12 cellular contexts compared by ENCODE assay signal in genomic region chr6:11370191-11371018, GRCh38.
DNase-seq lines count a peak whose midpoint lies in the region; ATAC-seq, FAIRE-seq and TF ChIP-seq lines count a peak whose summit lies in the region.
"Had no signal": no experiment of that assay in that cellular context is flagged by ENCODE, and none has a peak within 500 bp of the region (broad histone marks: within the 10 kb centered on the region; RNA-seq: fewer than 3 reads in every experiment).

No MANE protein-coding gene starts in this region.

- POLR2A ChIA-PET in endothelial cell of umbilical vein (lab: Charles Lee), result interaction anchor here (1.1 kb wide), 1 partner anchor 16 kb away, joined by 4 read pairs; no protein-coding TSS in a partner anchor

- H3K4me3 Mint-ChIP-seq in nephron, result no peak overlapping the region

- H3K27ac ChIP-seq in endothelial cell of umbilical vein (ENCODE audit: insufficient read depth, low read depth, low read length), result peak overlapping the region; percentile 44
- no peak overlapping the region for H3K27ac ChIP-seq in tibial artery
- no peak overlapping the region for H3K27ac ChIP-seq in effector memory CD4-positive, alpha-beta T cell (ENCODE audit: insufficient read depth, low read length, poor library complexity, severe bottlenecking)
- H3K27ac ChIP-seq: parathyroid adenoma had no signal

- dilution Hi-C loops in endothelial cell of umbilical vein (cut with MboI; ENCODE audit: extremely low pct_ligation_motif_present, low sequenced_read_pairs), result no loop called here

- H3K9me1 ChIP-seq in endothelial cell of umbilical vein (replicated peaks; ENCODE audit: control insufficient read depth, extremely low read depth, insufficient read depth, low read length), result no peaks in the 10 kb centered on the region

- ATAC-seq in left cardiac atrium (peak; percentile 39 to 42), Right ventricle myocardium inferior (no peak)

- no peak for DNase-seq in left cardiac atrium
- DNase-seq in Right ventricle myocardium inferior (ENCODE audit: missing footprints), result no peak
- DNase-seq in endothelial cell of umbilical vein (ENCODE audit: low read depth, low spot score), result peak; percentile 92
- DNase-seq in activated CD8-positive, alpha-beta memory T cell treated with anti-CD3 and anti-CD28 coated beads, Interleukin-2, amount 50 U/mL, for 4 hours, result no peak
- DNase-seq in NCI-H748 treated with DMSO at 0.1 percent for 48 hours (lab: John Stamatoyannopoulos, UW), result no peak
- no peak for DNase-seq in tibial artery
- no peak for DNase-seq in effector memory CD4-positive, alpha-beta T cell
- DNase-seq: activated T-cell treated with anti-CD3 and anti-CD28 coated beads for 4 hours, NCI-H2227 treated with DMSO at 0.1 percent for 48 hours had no signal

- H4K20me1 ChIP-seq in endothelial cell of umbilical vein (replicated peaks; ENCODE audit: control insufficient read depth, extremely low read depth, insufficient read depth, low read length), result no peaks in the 10 kb centered on the region

- no peaks in the 10 kb centered on the region for H3K79me2 ChIP-seq in endothelial cell of umbilical vein (ENCODE audit: control insufficient read depth, insufficient read depth, low read length)
- H3K79me2 ChIP-seq: parathyroid adenoma had no signal

- H3K4me3 ChIP-seq in endothelial cell of umbilical vein (replicated peaks in 1 of 3; ENCODE audit: insufficient read depth in 1 of 3, low read depth in 1 of 3, low read length in 3 of 3), result no peak overlapping the region
- no peak overlapping the region for H3K4me3 ChIP-seq in tibial artery
- no peak overlapping the region for H3K4me3 ChIP-seq in effector memory CD4-positive, alpha-beta T cell (ENCODE audit: insufficient read depth, low read depth, low read length, poor library complexity, severe bottlenecking)

- peak overlapping the region; percentile 42 for H2AFZ ChIP-seq in endothelial cell of umbilical vein (ENCODE audit: low read depth, low read length)
- H2AFZ ChIP-seq: parathyroid adenoma had no signal

- no peaks in the 10 kb centered on the region for H3K27me3 ChIP-seq in endothelial cell of umbilical vein (ENCODE audit: control insufficient read depth in 2 of 2, insufficient read depth in 2 of 2, low read length in 2 of 2)
- H3K27me3 ChIP-seq in tibial artery, result no peaks in the 10 kb centered on the region
- no peaks in the 10 kb centered on the region for H3K27me3 ChIP-seq in effector memory CD4-positive, alpha-beta T cell (replicated peaks; ENCODE audit: control insufficient read depth, insufficient read depth, low read length, poor library complexity, severe bottlenecking)

- H3K9me3 ChIP-seq in endothelial cell of umbilical vein (replicated peaks; ENCODE audit: control insufficient read depth, insufficient read depth, low read length) (no peaks in the 10 kb centered on the region), tibial artery (no peaks in the 10 kb centered on the region)
- no peaks in the 10 kb centered on the region for H3K9me3 ChIP-seq in effector memory CD4-positive, alpha-beta T cell (ENCODE audit: control insufficient read depth, low read length)

- CTCF ChIA-PET in endothelial cell of umbilical vein (lab: Charles Lee), result interaction anchor here (0.9 to 1.3 kb wide), 2 partner anchors 8 to 16 kb away, joined by 3 read pairs; no protein-coding TSS in a partner anchor

- H3K27me3 Mint-ChIP-seq in nephron (ENCODE audit: low read depth), result no peaks in the 10 kb centered on the region

- peaks cover 11% of the 10 kb centered on the region for H3K9me3 Mint-ChIP-seq in nephron

- TF ChIP-seq CTCF in endothelial cell of umbilical vein (IDR thresholded peaks at IDR 0.05; ENCODE audit: extremely low read depth in 1 of 2, insufficient read depth in 1 of 2, low read depth in 1 of 2, low read length in 2 of 2) (no peak), nephron (IDR thresholded peaks at IDR 0.05; ENCODE audit: unreplicated experiment in 3 of 3) (no peak), tibial artery (IDR thresholded peaks at IDR 0.05) (no peak)

- no peaks in the 10 kb centered on the region for H3K36me3 Mint-ChIP-seq in nephron (ENCODE audit: low read depth)

- intact Hi-C loops in left cardiac atrium (cut with DNase I), result no loop called here
- intact Hi-C loops in Right ventricle myocardium inferior (cut with DNase I), result no loop called here
- intact Hi-C loops in endothelial cell of umbilical vein (cut with micrococcal nuclease), result loop anchor here (1.0 kb wide), 5 partner anchors 20 to 138 kb away; partner anchors contain the start of gene NEDD9
- intact Hi-C loops in tibial artery (cut with DNase I; ENCODE audit: low total_unique reads), result no loop called here

- H3K4me1 Mint-ChIP-seq in nephron, result peaks cover 27% of the 10 kb centered on the region

- peak; percentile 84 for FAIRE-seq in endothelial cell of umbilical vein (lab: Jason Lieb, UNC)
- FAIRE-seq: TTC549 had no signal

- no peak overlapping the region for H3K9ac ChIP-seq in endothelial cell of umbilical vein (replicated peaks; ENCODE audit: extremely low read depth, insufficient read depth, low read length)
- H3K9ac ChIP-seq: parathyroid adenoma had no signal

- H3K27ac Mint-ChIP-seq in nephron, result peak overlapping the region; percentile 68 to 78 (median 77)

- H3K36me3 ChIP-seq in endothelial cell of umbilical vein (ENCODE audit: control insufficient read depth in 2 of 2, extremely low read depth in 1 of 2, insufficient read depth in 2 of 2, low read length in 2 of 2) (no peaks in the 10 kb centered on the region), tibial artery (no peaks in the 10 kb centered on the region)
- H3K36me3 ChIP-seq in effector memory CD4-positive, alpha-beta T cell (ENCODE audit: control insufficient read depth, insufficient read depth, low read length), result no peaks in the 10 kb centered on the region

- no peak overlapping the region for H3K4me2 ChIP-seq in endothelial cell of umbilical vein (ENCODE audit: insufficient read depth, low read length)

- H3K4me1 ChIP-seq in endothelial cell of umbilical vein (ENCODE audit: control insufficient read depth, extremely low read depth, insufficient read depth, low read length) (peaks cover 38% of the 10 kb centered on the region), tibial artery (peaks cover 0 to 23% (median 7%) of the 10 kb centered on the region in 4 donors)
- peaks cover 21% of the 10 kb centered on the region for H3K4me1 ChIP-seq in effector memory CD4-positive, alpha-beta T cell (ENCODE audit: control insufficient read depth, insufficient read depth, low read length, poor library complexity, severe bottlenecking)
- H3K4me1 ChIP-seq: parathyroid adenoma had no signal

- BruUV-seq in endothelial cell of umbilical vein (replicated peaks; lab: Mats Ljungman, UMichigan), result TSS peak; percentile 8

- TF ChIP-seq POLR2A in endothelial cell of umbilical vein (IDR thresholded peaks at IDR 0.05; ENCODE audit: low read depth, low read length), result no peak

TF ChIP-seq in endothelial cell of umbilical vein, 7 proteins besides CTCF, POLR2A, EP300 and RAD21:
- TF ChIP-seq POLR2AphosphoS5 (IDR thresholded peaks at IDR 0.05; ENCODE audit: insufficient read depth, low read depth, low read length) (peak; percentile 30), GATA2 (IDR thresholded peaks at IDR 0.05; ENCODE audit: insufficient read depth, insufficient read length, low read depth, low read length) (no peak), EZH2 (IDR thresholded peaks at IDR 0.05; ENCODE audit: borderline replicate concordance, low read depth, low read length, severe bottlenecking) (no peak), FOS (IDR thresholded peaks at IDR 0.05; ENCODE audit: borderline replicate concordance, insufficient read depth, low read length) (no peak)
